ENCODE assay signal across 8 cellular contexts in the genomic region with DNA sequence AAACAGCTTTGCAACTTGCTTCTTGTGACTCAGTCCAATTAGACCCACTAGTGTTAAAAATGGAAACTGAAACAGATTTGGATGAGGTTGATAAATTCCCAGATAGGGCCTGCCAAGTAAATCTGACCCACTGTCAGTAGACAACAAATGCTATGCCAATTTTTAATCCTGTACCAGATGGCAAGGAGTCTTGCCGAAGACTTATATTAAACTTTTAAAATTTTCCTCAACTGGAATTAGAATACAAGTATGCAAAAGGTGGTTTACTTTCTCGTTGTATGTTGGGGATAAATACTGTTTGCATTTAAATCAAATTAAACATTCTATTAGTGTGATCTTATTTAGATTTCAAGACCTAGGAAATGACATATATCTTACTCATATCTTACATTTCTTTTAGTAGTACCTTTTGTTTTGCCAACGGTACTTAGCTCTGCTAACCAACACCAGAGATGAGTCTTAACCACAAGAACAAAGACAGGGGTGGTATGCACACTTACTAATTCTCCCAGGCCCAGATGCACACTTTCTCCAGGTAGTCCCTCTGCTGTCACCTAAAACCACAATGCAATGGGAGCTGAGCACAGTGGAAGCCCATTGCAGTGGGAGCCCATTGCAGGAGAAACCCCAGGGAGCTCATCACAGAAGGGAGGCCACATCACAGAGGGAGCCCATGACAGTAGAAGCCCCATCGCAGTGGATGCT.
DNase-seq lines count a peak whose midpoint lies in the region; ATAC-seq and TF ChIP-seq lines count a peak whose summit lies in the region.

No MANE protein-coding gene starts in this region.

- H3K4me2 ChIP-seq in fibroblast of lung (ENCODE audit: extremely low read depth, insufficient read depth, low read length), result peak overlapping the region; percentile 48

- no peak overlapping the region for H3K9ac ChIP-seq in fibroblast of lung (ENCODE audit: insufficient read depth, low read length)

- TF ChIP-seq CTCF in A673 (conservative IDR thresholded peaks at IDR 0.05; ENCODE audit: low read depth, low read length) (no peak), fibroblast of lung (conservative IDR thresholded peaks at IDR 0.05 in 1 of 2, IDR thresholded peaks at IDR 0.05 in 1 of 2; ENCODE audit: low read depth in 1 of 2, low read length in 2 of 2) (no peak)

- H3K79me2 ChIP-seq in fibroblast of lung (ENCODE audit: control insufficient read depth, insufficient read depth, low read length), result peaks cover 47% of the 10 kb centered on the region

- BruUV-seq in A673 (replicated peaks; lab: Mats Ljungman, UMichigan), result no TSS peak

- peaks cover 95% of the 10 kb centered on the region for H3K4me1 ChIP-seq in A673 (ENCODE audit: insufficient read depth, low read length, poor library complexity, severe bottlenecking)
- peaks cover 52% of the 10 kb centered on the region for H3K4me1 ChIP-seq in fibroblast of lung (ENCODE audit: control insufficient read depth, extremely low read depth, insufficient read depth, low read length)

- H3K9me3 ChIP-seq in A673 (ENCODE audit: low read depth, low read length, poor library complexity, severe bottlenecking) (no peaks in the 10 kb centered on the region), fibroblast of lung (ENCODE audit: control insufficient read depth, insufficient read depth, low read depth, low read length) (no peaks in the 10 kb centered on the region)

- POLR2A ChIA-PET in A673 (lab: Charles Lee; ENCODE audit: low non-redundant PET), result interaction anchor here (0.6 kb wide), 1 partner anchor 74 kb away, joined by 3 read pairs; no protein-coding TSS in a partner anchor

- H3K27me3 ChIP-seq in A673 (replicated peaks; ENCODE audit: insufficient read depth, low read depth, low read length, poor library complexity), result no peaks in the 10 kb centered on the region
- H3K27me3 ChIP-seq in fibroblast of lung (ENCODE audit: control insufficient read depth, insufficient read depth, low read length), result no peaks in the 10 kb centered on the region

- intact Hi-C loops in A673 (cut with micrococcal nuclease; ENCODE audit: unreplicated experiment), result loop anchor here (5.0 kb wide), 1 partner anchor 77 kb away; the partner anchor contains the start of gene WWTR1

- no peak overlapping the region for H2AFZ ChIP-seq in fibroblast of lung (ENCODE audit: low read length)

- H3K27ac ChIP-seq in A673 (ENCODE audit: low read depth, low read length, poor library complexity, severe bottlenecking) (peak overlapping the region; percentile 96), fibroblast of lung (ENCODE audit: insufficient read depth, low read length) (peak overlapping the region; percentile 70)

- CTCF ChIA-PET in A673 (lab: Charles Lee), result no interaction called here

- H4K20me1 ChIP-seq in fibroblast of lung (ENCODE audit: control insufficient read depth, extremely low read depth, insufficient read depth, low read length), result no peaks in the 10 kb centered on the region

- H3K4me3 ChIP-seq in A673 (ENCODE audit: low read depth, low read length, poor library complexity, severe bottlenecking) (no peak overlapping the region), fibroblast of lung (replicated peaks in 1 of 4; ENCODE audit: control extremely low read depth in 1 of 4, insufficient read depth in 1 of 4, low read depth in 3 of 4, low read length in 4 of 4) (no peak overlapping the region)

- no peaks in the 10 kb centered on the region for H3K36me3 ChIP-seq in A673 (ENCODE audit: insufficient read depth, low read length, poor library complexity, severe bottlenecking)
- no peaks in the 10 kb centered on the region for H3K36me3 ChIP-seq in fibroblast of lung (ENCODE audit: control insufficient read depth, insufficient read depth, low read length)

- ATAC-seq in GM18868 (IDR thresholded peaks at IDR 0.05; ENCODE audit: unreplicated experiment) (peak; percentile 54), HG03045 (IDR thresholded peaks at IDR 0.05; ENCODE audit: unreplicated experiment) (no peak)

- no peak for DNase-seq in A673 (ENCODE audit: low spot score)
- peak; percentile 90 for DNase-seq in NCI-H446 treated with DMSO at 0.1 percent for 48 hours (lab: John Stamatoyannopoulos, UW)
- DNase-seq in fibroblast of lung (ENCODE audit: low read depth in 2 of 2), result peak; percentile 43 to 92
- no peak for DNase-seq in NCI-H187 (lab: John Stamatoyannopoulos, UW)
- DNase-seq in T-helper 9 cell, result no peak
- DNase-seq in NCI-H2171 treated with DMSO at 0.1 percent for 48 hours (lab: John Stamatoyannopoulos, UW), result no peak

Comparison
In these comparisons a context has a peak if more than half of its experiments do, and no peak if none do; other contexts are left out.
1. DNase-seq: peak in NCI-H446 treated with DMSO at 0.1 percent for 48 hours (single experiment) and fibroblast of lung (2 of 2); none in A673 (single experiment), NCI-H187 (0 of 2), T-helper 9 cell (single experiment) and NCI-H2171 treated with DMSO at 0.1 percent for 48 hours (single experiment).